In genomic region chr3:107356706-107357105, GRCh38 we compare ENCODE assay signal across 17 cellular contexts. TPM values are rescaled to one million over a fixed set of nuclear protein-coding genes. Genes with fewer than 3 reads are reported as not detected.
DNase-seq lines count a peak whose midpoint lies in the region; ATAC-seq and TF ChIP-seq lines count a peak whose summit lies in the region.
"Had no signal": no experiment of that assay in that cellular context is flagged by ENCODE, and none has a peak within 500 bp of the region (broad histone marks: within the 10 kb centered on the region; RNA-seq: fewer than 3 reads in every experiment).

No MANE protein-coding gene starts in this region.

- no peak overlapping the region for H2AFZ ChIP-seq in trophoblast cell (ENCODE audit: insufficient read depth, low read length, poor library complexity)

- H3K23ac ChIP-seq in trophoblast cell (ENCODE audit: low read length): no peak overlapping the region

- no CpG with 5 or more reads among the region's 2 CpGs for WGBS in trophoblast cell (ENCODE audit: extremely low coverage, insufficient coverage, insufficient read length)

- H3K18ac ChIP-seq in trophoblast cell (ENCODE audit: low read length): no peak overlapping the region

- H3K4me3 ChIP-seq in epithelial cell of esophagus (ENCODE audit: low read length): no peak overlapping the region
- no peak overlapping the region for H3K4me3 ChIP-seq in trophoblast cell (ENCODE audit: low read depth, low read length)
- H3K4me3 ChIP-seq: GM23338 had no signal

- TF ChIP-seq CTCF in epithelial cell of esophagus (IDR thresholded peaks at IDR 0.05; ENCODE audit: insufficient read depth, low read depth, low read length, missing control alignments): no peak

- H3K9me3 ChIP-seq in trophoblast cell (ENCODE audit: insufficient read depth, low read depth, low read length): no peaks in the 10 kb centered on the region
- H3K9me3 ChIP-seq: BE2C had no signal

- no peaks in the 10 kb centered on the region for H3K79me2 ChIP-seq in trophoblast cell (ENCODE audit: control insufficient read depth, insufficient read depth, low read length, poor library complexity)

- no peak overlapping the region for H2BK120ac ChIP-seq in trophoblast cell (ENCODE audit: insufficient read depth, low read length, poor library complexity)

- no peaks in the 10 kb centered on the region for H3K4me1 ChIP-seq in trophoblast cell (ENCODE audit: control insufficient read depth in 1 of 2, insufficient read depth in 2 of 2, low read length in 2 of 2)
- H3K4me1 ChIP-seq: BE2C had no signal

- no peak overlapping the region for H2BK5ac ChIP-seq in trophoblast cell (ENCODE audit: low read depth, low read length, poor library complexity)

- DNase-seq in Ammon's horn (ENCODE audit: low spot score): peak; percentile 30
- peak; percentile 72 for DNase-seq in epithelial cell of esophagus (ENCODE audit: low read depth)
- DNase-seq in globus pallidus (ENCODE audit: low spot score): peak; percentile 47
- peak; percentile 44 for DNase-seq in superior temporal gyrus (ENCODE audit: extremely low spot score)
- no peak for DNase-seq in D341Med (ENCODE audit: low spot score)
- no peak for DNase-seq in trophoblast cell
- DNase-seq: 8988T; BE2C; C1 segment of cervical spinal cord; CD4-positive, CD25-positive, alpha-beta regulatory T cell; CD8-positive, alpha-beta memory T cell; COR-L47; HCEC 1CT had no signal

- no peak overlapping the region for H3K4me2 ChIP-seq in trophoblast cell (ENCODE audit: low read length)
- H3K4me2 ChIP-seq: GM23338 had no signal

- H4K8ac ChIP-seq in trophoblast cell (ENCODE audit: low read depth, low read length): no peak overlapping the region

- no peak overlapping the region for H3K4ac ChIP-seq in trophoblast cell (ENCODE audit: low read depth, low read length)

- no peaks in the 10 kb centered on the region for H3K36me3 ChIP-seq in trophoblast cell (ENCODE audit: control insufficient read depth in 1 of 2, insufficient read depth in 2 of 2, low read length in 2 of 2)
- H3K36me3 ChIP-seq: BE2C had no signal

- no peak overlapping the region for H3K14ac ChIP-seq in trophoblast cell (ENCODE audit: low read length)

- H3K9ac ChIP-seq in trophoblast cell (ENCODE audit: low read length): no peak overlapping the region

- H2BK12ac ChIP-seq in trophoblast cell (ENCODE audit: low read length): no peak overlapping the region

- ATAC-seq in HG02763 (IDR thresholded peaks at IDR 0.05; ENCODE audit: unreplicated experiment): no peak
- ATAC-seq: GM23338, HepG2 had no signal

- no peak overlapping the region for H4K12ac ChIP-seq in trophoblast cell (ENCODE audit: low read depth, low read length)

- no peaks in the 10 kb centered on the region for H3K27me3 ChIP-seq in trophoblast cell (ENCODE audit: insufficient read depth, low read length)

- H2AK5ac ChIP-seq in trophoblast cell (ENCODE audit: low read length): no peak overlapping the region

- H3K27ac ChIP-seq in trophoblast cell (ENCODE audit: low read depth, low read length): no peak overlapping the region

- no peak overlapping the region for H4K91ac ChIP-seq in trophoblast cell (ENCODE audit: low read depth, low read length)

- H3K79me1 ChIP-seq in trophoblast cell (ENCODE audit: low read length): no peaks in the 10 kb centered on the region

RNA-seq across cellular contexts. Expression of gene CCDC54, which starts 20.5 kb away (rescaled TPM):
- polyA plus RNA-seq in trophoblast cell (2013): not detected in 2 replicates
- polyA plus RNA-seq: CD4-positive, CD25-positive, alpha-beta regulatory T cell; GM23338; HepG2; IgD-negative memory B cell had no signal

Comparison
In these comparisons a context has a peak if more than half of its experiments do, and no peak if none do; other contexts are left out.
1. DNase-seq: peak in Ammon's horn (single experiment), epithelial cell of esophagus (single experiment), globus pallidus (single experiment) and superior temporal gyrus (single experiment); none in D341Med (single experiment) and trophoblast cell (0 of 2).